Comparison of ENCODE assay signal across 1 cellular context in the genomic region with DNA sequence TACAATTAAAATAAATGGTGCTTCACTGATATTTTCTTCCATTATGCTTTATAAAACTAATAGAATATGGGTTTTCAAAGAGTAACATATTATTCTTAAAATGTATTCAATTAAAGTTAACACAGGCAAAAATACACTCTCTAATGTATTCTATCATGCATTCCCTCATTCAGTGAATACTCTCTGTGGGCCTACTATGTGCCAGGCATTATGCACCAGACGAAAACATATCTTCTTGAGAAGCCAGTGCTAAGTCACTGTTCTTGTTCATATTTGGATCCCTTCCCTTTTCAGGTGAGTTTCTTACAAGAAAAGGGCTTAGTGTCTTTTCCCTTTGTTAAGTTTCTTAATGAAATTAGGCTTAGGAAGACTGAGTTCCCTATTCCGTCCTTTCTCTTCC.
TF ChIP-seq lines count a peak whose summit lies in the region.

No MANE protein-coding gene starts in this region.

TF ChIP-seq in neural cell, 6 proteins besides CTCF, POLR2A, EP300 and RAD21 (continued from another document):
- TF ChIP-seq, protein P1, sequence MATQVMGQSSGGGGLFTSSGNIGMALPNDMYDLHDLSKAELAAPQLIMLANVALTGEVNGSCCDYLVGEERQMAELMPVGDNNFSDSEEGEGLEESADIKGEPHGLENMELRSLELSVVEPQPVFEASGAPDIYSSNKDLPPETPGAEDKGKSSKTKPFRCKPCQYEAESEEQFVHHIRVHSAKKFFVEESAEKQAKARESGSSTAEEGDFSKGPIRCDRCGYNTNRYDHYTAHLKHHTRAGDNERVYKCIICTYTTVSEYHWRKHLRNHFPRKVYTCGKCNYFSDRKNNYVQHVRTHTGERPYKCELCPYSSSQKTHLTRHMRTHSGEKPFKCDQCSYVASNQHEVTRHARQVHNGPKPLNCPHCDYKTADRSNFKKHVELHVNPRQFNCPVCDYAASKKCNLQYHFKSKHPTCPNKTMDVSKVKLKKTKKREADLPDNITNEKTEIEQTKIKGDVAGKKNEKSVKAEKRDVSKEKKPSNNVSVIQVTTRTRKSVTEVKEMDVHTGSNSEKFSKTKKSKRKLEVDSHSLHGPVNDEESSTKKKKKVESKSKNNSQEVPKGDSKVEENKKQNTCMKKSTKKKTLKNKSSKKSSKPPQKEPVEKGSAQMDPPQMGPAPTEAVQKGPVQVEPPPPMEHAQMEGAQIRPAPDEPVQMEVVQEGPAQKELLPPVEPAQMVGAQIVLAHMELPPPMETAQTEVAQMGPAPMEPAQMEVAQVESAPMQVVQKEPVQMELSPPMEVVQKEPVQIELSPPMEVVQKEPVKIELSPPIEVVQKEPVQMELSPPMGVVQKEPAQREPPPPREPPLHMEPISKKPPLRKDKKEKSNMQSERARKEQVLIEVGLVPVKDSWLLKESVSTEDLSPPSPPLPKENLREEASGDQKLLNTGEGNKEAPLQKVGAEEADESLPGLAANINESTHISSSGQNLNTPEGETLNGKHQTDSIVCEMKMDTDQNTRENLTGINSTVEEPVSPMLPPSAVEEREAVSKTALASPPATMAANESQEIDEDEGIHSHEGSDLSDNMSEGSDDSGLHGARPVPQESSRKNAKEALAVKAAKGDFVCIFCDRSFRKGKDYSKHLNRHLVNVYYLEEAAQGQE (IDR thresholded peaks at IDR 0.05; ENCODE audit: borderline replicate concordance) = no peak
- TF ChIP-seq MXI1 (conservative IDR thresholded peaks at IDR 0.05; ENCODE audit: poor library complexity, severe bottlenecking) = no peak
- no peak for TF ChIP-seq TAF1 (IDR thresholded peaks at IDR 0.05; ENCODE audit: low read depth)
- TF ChIP-seq SMC3 (conservative IDR thresholded peaks at IDR 0.05; ENCODE audit: poor library complexity) = no peak
